In genomic region chr5:179886190-179886589, GRCh38 we compare ENCODE assay signal across 23 cellular contexts. TPM values are rescaled to one million over a fixed set of nuclear protein-coding genes. Genes with fewer than 3 reads are reported as not detected.
DNase-seq lines count a peak whose midpoint lies in the region; ATAC-seq and TF ChIP-seq lines count a peak whose summit lies in the region.
"Had no signal": no experiment of that assay in that cellular context is flagged by ENCODE, and none has a peak within 500 bp of the region (broad histone marks: within the 10 kb centered on the region; RNA-seq: fewer than 3 reads in every experiment).

No MANE protein-coding gene starts in this region.

- no peak overlapping the region for H4K8ac ChIP-seq in trophoblast cell (ENCODE audit: low read depth, low read length)

- no peak overlapping the region for H4K12ac ChIP-seq in trophoblast cell (ENCODE audit: low read depth, low read length)

- 67% methylated on average over 7 of the region's 7 CpGs for WGBS in hepatocyte (ENCODE audit: low lambda C conversion rate, missing lambda C conversion rate)
- no CpG with 5 or more reads among the region's 7 CpGs for WGBS in trophoblast cell (ENCODE audit: extremely low coverage, insufficient coverage, insufficient read length)

- H3K36me3 Mint-ChIP-seq in CD8-positive, alpha-beta memory T cell: peaks cover 34 to 83% (median 39%) of the 10 kb centered on the region in 3 donors

- TF ChIP-seq CTCF in hepatocyte (IDR thresholded peaks at IDR 0.05; ENCODE audit: poor library complexity): no peak

- no peak overlapping the region for H2BK120ac ChIP-seq in trophoblast cell (ENCODE audit: insufficient read depth, low read length, poor library complexity)

- no peaks in the 10 kb centered on the region for H4K20me1 ChIP-seq in hepatocyte (ENCODE audit: insufficient read depth, poor library complexity, severe bottlenecking)

- H4K91ac ChIP-seq in trophoblast cell (ENCODE audit: low read depth, low read length): no peak overlapping the region

- peak overlapping the region in 1 of 8 donors; percentile 21 for H3K27ac Mint-ChIP-seq in CD8-positive, alpha-beta memory T cell
- H3K27ac Mint-ChIP-seq: CD4-positive, CD25-positive, alpha-beta regulatory T cell; GM23338 had no signal

- no peak overlapping the region for H3K23ac ChIP-seq in trophoblast cell (ENCODE audit: low read length)

- H3K4ac ChIP-seq in trophoblast cell (ENCODE audit: low read depth, low read length): no peak overlapping the region

- DNase-seq in D341Med (ENCODE audit: low spot score) (peak; percentile 15), SK-N-MC (ENCODE audit: low read depth, low spot score) (no peak), hepatocyte (ENCODE audit: low spot score) (no peak), trophoblast cell (no peak), OCI-M1 (lab: John Stamatoyannopoulos, UW) (no peak)
- DNase-seq in CD8-positive, alpha-beta memory T cell: no peak
- DNase-seq: BE2C; CD4-positive, CD25-positive, alpha-beta regulatory T cell; COR-L47; DMS 273 treated with DMSO at 0.1 percent for 48 hours; DMS79 treated with DMSO at 0.1 percent for 48 hours; HCEC 1CT; NCI-H1417; NCI-H187; NCI-H446; NCI-H526 treated with DMSO at 0.1 percent for 48 hours; SHP77; SK-N-SH had no signal

- CTCF ChIA-PET in CD8-positive, alpha-beta memory T cell (lab: Charles Lee): interaction anchor here (0.6 kb wide), 1 partner anchor 22 kb away, joined by 3 read pairs; no protein-coding TSS in a partner anchor

- no peaks in the 10 kb centered on the region for H3K79me1 ChIP-seq in trophoblast cell (ENCODE audit: low read length)

- peaks cover 12 to 22% (median 16%) of the 10 kb centered on the region in 5 donors for H3K9me3 Mint-ChIP-seq in CD8-positive, alpha-beta memory T cell

- H3K4me1 Mint-ChIP-seq in CD8-positive, alpha-beta memory T cell: peaks cover 0 to 3% (median 0%) of the 10 kb centered on the region in 3 donors
- H3K4me1 Mint-ChIP-seq: GM23338 had no signal

- no peaks in the 10 kb centered on the region for H3K27me3 Mint-ChIP-seq in CD8-positive, alpha-beta memory T cell
- H3K27me3 Mint-ChIP-seq: CD4-positive, CD25-positive, alpha-beta regulatory T cell had no signal

- H3K9me3 ChIP-seq in SK-N-MC (ENCODE audit: low read depth, low read length) (peaks cover 15% of the 10 kb centered on the region; the same call in 1 of the 2 replicates), hepatocyte (ENCODE audit: low read depth) (peaks cover 25% of the 10 kb centered on the region), trophoblast cell (ENCODE audit: insufficient read depth, low read depth, low read length) (peaks cover 9% of the 10 kb centered on the region)
- peaks cover 7% of the 10 kb centered on the region for H3K9me3 ChIP-seq in CD8-positive, alpha-beta memory T cell (ENCODE audit: low read length)

- POLR2A ChIA-PET in CD8-positive, alpha-beta memory T cell (lab: Charles Lee): no interaction called here

- no peak overlapping the region for H2BK5ac ChIP-seq in trophoblast cell (ENCODE audit: low read depth, low read length, poor library complexity)

- no peaks in the 10 kb centered on the region for H3K27me3 ChIP-seq in hepatocyte
- H3K27me3 ChIP-seq in trophoblast cell (ENCODE audit: insufficient read depth, low read length): no peaks in the 10 kb centered on the region
- no peaks in the 10 kb centered on the region for H3K27me3 ChIP-seq in CD8-positive, alpha-beta memory T cell (ENCODE audit: insufficient read depth, low read length, poor library complexity, severe bottlenecking)
- H3K27me3 ChIP-seq: BE2C had no signal

- no peaks in the 10 kb centered on the region for H3K9me2 ChIP-seq in hepatocyte (replicated peaks; ENCODE audit: insufficient read depth)
- H3K9me2 ChIP-seq: SK-N-SH had no signal

- H3K4me3 ChIP-seq in SK-N-MC (no peak overlapping the region), hepatocyte (no peak overlapping the region), trophoblast cell (ENCODE audit: low read depth, low read length) (peak overlapping the region; percentile 39)
- H3K4me3 ChIP-seq in CD8-positive, alpha-beta memory T cell (ENCODE audit: low read length): no peak overlapping the region
- H3K4me3 ChIP-seq: A549, GM12878, GM23338 had no signal

- peaks cover 67% of the 10 kb centered on the region for H3K36me3 ChIP-seq in SK-N-MC (ENCODE audit: insufficient read depth, low read length)
- peaks cover 5% of the 10 kb centered on the region for H3K36me3 ChIP-seq in hepatocyte (replicated peaks; ENCODE audit: insufficient read depth, low read depth)
- H3K36me3 ChIP-seq in trophoblast cell (ENCODE audit: control insufficient read depth in 1 of 2, insufficient read depth in 2 of 2, low read length in 2 of 2): peaks cover 60 to 73% of the 10 kb centered on the region in 2 experiments
- peaks cover 32% of the 10 kb centered on the region for H3K36me3 ChIP-seq in CD8-positive, alpha-beta memory T cell (ENCODE audit: insufficient read depth, low read length)

- H2AFZ ChIP-seq in hepatocyte (no peak overlapping the region), trophoblast cell (ENCODE audit: insufficient read depth, low read length, poor library complexity) (no peak overlapping the region)
- H2AFZ ChIP-seq: GM23338 had no signal

- no peak overlapping the region for H3K4me3 Mint-ChIP-seq in CD8-positive, alpha-beta memory T cell
- H3K4me3 Mint-ChIP-seq: GM23338 had no signal

- no peak overlapping the region for H3K4me2 ChIP-seq in hepatocyte
- no peak overlapping the region for H3K4me2 ChIP-seq in trophoblast cell (ENCODE audit: low read length)
- H3K4me2 ChIP-seq: A549, GM23338, SK-N-SH had no signal

- H3K27ac ChIP-seq in SK-N-MC: 0 out of 2 replicates have a peak overlapping the region, but pooled peaks have one; percentile 13
- peak overlapping the region; percentile 66 for H3K27ac ChIP-seq in hepatocyte
- no peak overlapping the region for H3K27ac ChIP-seq in trophoblast cell (ENCODE audit: low read depth, low read length)
- no peak overlapping the region for H3K27ac ChIP-seq in CD8-positive, alpha-beta memory T cell (ENCODE audit: low read depth, low read length)
- H3K27ac ChIP-seq: A549 had no signal

- H3K9ac ChIP-seq in SK-N-MC (ENCODE audit: insufficient read length) (no peak overlapping the region), trophoblast cell (ENCODE audit: low read length) (no peak overlapping the region)
- H3K9ac ChIP-seq: SK-N-SH had no signal

- H2BK12ac ChIP-seq in trophoblast cell (ENCODE audit: low read length): no peak overlapping the region

- H3K18ac ChIP-seq in trophoblast cell (ENCODE audit: low read length): no peak overlapping the region

- ATAC-seq in HG03097 (IDR thresholded peaks at IDR 0.05; ENCODE audit: low FRiP score, unreplicated experiment) (no peak), HG03521 (IDR thresholded peaks at IDR 0.05; ENCODE audit: unreplicated experiment) (no peak)
- ATAC-seq: A549, GM12878, GM23338 had no signal

- no peak overlapping the region for H3K14ac ChIP-seq in trophoblast cell (ENCODE audit: low read length)

- H3K4me1 ChIP-seq in hepatocyte (ENCODE audit: insufficient read depth): no peaks in the 10 kb centered on the region
- H3K4me1 ChIP-seq in trophoblast cell (ENCODE audit: control insufficient read depth in 1 of 2, insufficient read depth in 2 of 2, low read length in 2 of 2): no peaks in the 10 kb centered on the region
- H3K4me1 ChIP-seq in CD8-positive, alpha-beta memory T cell (ENCODE audit: insufficient read depth, low read length): no peaks in the 10 kb centered on the region
- H3K4me1 ChIP-seq: A549, BE2C had no signal

- no peak overlapping the region for H2AK5ac ChIP-seq in trophoblast cell (ENCODE audit: low read length)

- H3K79me2 ChIP-seq in hepatocyte: no peaks in the 10 kb centered on the region
- no peaks in the 10 kb centered on the region for H3K79me2 ChIP-seq in trophoblast cell (ENCODE audit: control insufficient read depth, insufficient read depth, low read length, poor library complexity)

RNA-seq across cellular contexts. Expression of gene TBC1D9B, which starts 21.5 kb away (rescaled TPM):
- 66.9 and 77.0 TPM in 2 replicates for total RNA-seq in hepatocyte
- polyA plus RNA-seq in hepatocyte: 94.0 and 97.3 TPM in 2 replicates
- 47.8 and 49.1 TPM in 2 replicates for polyA plus RNA-seq in trophoblast cell (2013)
- 10 to 100 TPM; 73.7 to 74.8 TPM for total RNA-seq in CD8-positive, alpha-beta memory T cell
- polyA plus RNA-seq in CD8-positive, alpha-beta memory T cell: 43.9 TPM

RNA-seq across cellular contexts. Expression of gene MRNIP, which starts 27.6 kb away (rescaled TPM):
- 11.2 and 21.2 TPM in 2 replicates for total RNA-seq in hepatocyte
- polyA plus RNA-seq in hepatocyte: 28.5 and 51.6 TPM in 2 replicates
- polyA plus RNA-seq in trophoblast cell (2013): 11.5 and 11.6 TPM in 2 replicates
- total RNA-seq in CD8-positive, alpha-beta memory T cell: 10 to 100 TPM; 23.9 to 27.2 TPM
- 17.7 TPM for polyA plus RNA-seq in CD8-positive, alpha-beta memory T cell

Comparison
In these comparisons a context has a peak if more than half of its experiments do, and no peak if none do; other contexts are left out.
1. H3K27ac ChIP-seq: peak in SK-N-MC (single experiment) and hepatocyte (single experiment); none in trophoblast cell (single experiment) and CD8-positive, alpha-beta memory T cell (single experiment).